Comparison of ENCODE assay signal across 8 cellular contexts in the genomic region with DNA sequence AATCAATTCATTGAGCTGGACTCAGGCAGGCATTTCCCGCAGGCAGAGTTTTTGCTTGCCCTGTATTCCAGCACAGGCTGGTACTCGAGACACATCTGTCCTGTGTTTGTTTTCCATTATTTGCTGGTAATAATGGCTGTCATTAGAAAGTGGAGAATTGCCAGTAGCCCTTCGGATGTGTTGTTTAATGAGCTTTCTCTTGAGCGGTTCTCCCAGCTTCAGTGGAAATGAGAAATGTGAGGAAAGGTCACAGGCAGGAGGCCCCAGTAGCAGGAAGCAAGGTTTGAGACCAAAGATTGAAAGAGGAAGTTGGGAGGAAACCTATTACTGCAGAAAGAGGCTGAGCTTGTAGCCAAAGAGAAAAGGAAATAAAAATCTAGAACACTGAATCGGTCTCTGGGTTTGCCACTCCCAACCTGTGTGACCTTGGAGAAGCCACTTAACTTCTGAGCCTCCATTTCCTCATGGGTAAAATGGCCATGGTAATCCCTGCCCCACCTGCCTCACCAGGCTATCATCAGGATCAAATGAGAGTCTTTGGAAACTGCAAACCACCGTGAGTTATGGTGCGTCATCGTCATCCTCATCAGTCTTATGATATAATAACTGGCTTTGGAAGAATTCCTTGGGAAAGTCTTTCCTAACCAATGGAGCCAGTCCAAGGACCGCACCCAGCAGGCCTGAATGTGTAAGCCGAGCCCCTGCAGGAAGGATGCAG.
DNase-seq lines count a peak whose midpoint lies in the region; ATAC-seq and TF ChIP-seq lines count a peak whose summit lies in the region.

No MANE protein-coding gene starts in this region.

- peaks cover 40 to 54% (median 43%) of the 10 kb centered on the region in 3 donors for H3K4me1 Mint-ChIP-seq in IgD-negative memory B cell

- no peak for TF ChIP-seq CTCF in BJ (IDR thresholded peaks at IDR 0.05; ENCODE audit: insufficient read depth, low read depth, low read length)

- no peaks in the 10 kb centered on the region for H3K27me3 ChIP-seq in BJ (ENCODE audit: control insufficient read depth, insufficient read depth, low read length)

- H3K4me3 ChIP-seq in BJ (ENCODE audit: low read depth, low read length) = no peak overlapping the region

- peak overlapping the region; percentile 34 to 93 (median 41) for H3K27ac Mint-ChIP-seq in IgD-negative memory B cell

- DNase-seq in BJ (ENCODE audit: low read depth) = peak; percentile 77
- DNase-seq in epithelial cell of prostate (ENCODE audit: low read depth, low spot score) = peak; percentile 92
- DNase-seq in pons (ENCODE audit: low spot score) = peak; percentile 64
- DNase-seq in kidney glomerular epithelial cell (lab: John Stamatoyannopoulos, UW) = no peak
- DNase-seq in NK-92 (lab: John Stamatoyannopoulos, UW; ENCODE audit: unreplicated experiment) = no peak
- DNase-seq in cerebellar nuclear complex (lab: John Stamatoyannopoulos, UW) = no peak

- no peaks in the 10 kb centered on the region for H3K27me3 Mint-ChIP-seq in IgD-negative memory B cell

- peak; percentile 61 for ATAC-seq in SK-N-SH treated with all-trans-retinoic acid at 6 μM for 48 hours

- H3K36me3 ChIP-seq in BJ (ENCODE audit: control insufficient read depth, insufficient read depth, low read length) = peaks cover 5% of the 10 kb centered on the region

- CTCF ChIA-PET in BJ (lab: Yijun Ruan, JAX) = interaction anchor here (0.5 to 2.7 kb wide), 5 partner anchors 9 to 158 kb away, joined by 3 to 12 read pairs (median 5); no protein-coding TSS in a partner anchor

- peak overlapping the region; percentile 25 to 91 (median 74) for H3K4me3 Mint-ChIP-seq in IgD-negative memory B cell

- no peaks in the 10 kb centered on the region for H3K9me3 Mint-ChIP-seq in IgD-negative memory B cell

- POLR2A ChIA-PET in BJ (lab: Charles Lee) = no interaction called here

- H3K27ac ChIP-seq in epithelial cell of prostate = peak overlapping the region; percentile 97

- peaks cover 2% of the 10 kb centered on the region for H3K36me3 Mint-ChIP-seq in IgD-negative memory B cell

TF ChIP-seq in SK-N-SH treated with all-trans-retinoic acid at 6 μM for 48 hours, 23 proteins besides CTCF, POLR2A, EP300 and RAD21:
- TF ChIP-seq CSDC2 (CRISPR knock-in tag; IDR thresholded peaks at IDR 0.05) (no peak), ARNTL (CRISPR knock-in tag; IDR thresholded peaks at IDR 0.05; ENCODE audit: borderline replicate concordance, low read depth) (no peak), ISL1 (CRISPR knock-in tag; IDR thresholded peaks at IDR 0.05) (no peak), SNAI2 (CRISPR knock-in tag; IDR thresholded peaks at IDR 0.05) (no peak), ZC3H10 (CRISPR knock-in tag; IDR thresholded peaks at IDR 0.05) (no peak), TOX (CRISPR knock-in tag; IDR thresholded peaks at IDR 0.05; ENCODE audit: borderline replicate concordance) (no peak), TCF4 (CRISPR knock-in tag; IDR thresholded peaks at IDR 0.05; ENCODE audit: borderline replicate concordance) (no peak), ZNF8 (CRISPR knock-in tag; IDR thresholded peaks at IDR 0.05) (no peak), PPARA (CRISPR knock-in tag; IDR thresholded peaks at IDR 0.05; ENCODE audit: borderline replicate concordance) (no peak), ZNF70 (CRISPR knock-in tag; IDR thresholded peaks at IDR 0.05) (no peak), RARB (CRISPR knock-in tag; IDR thresholded peaks at IDR 0.05) (no peak), ZFP30 (CRISPR knock-in tag; IDR thresholded peaks at IDR 0.05) (no peak)
- TF ChIP-seq, protein P1, sequence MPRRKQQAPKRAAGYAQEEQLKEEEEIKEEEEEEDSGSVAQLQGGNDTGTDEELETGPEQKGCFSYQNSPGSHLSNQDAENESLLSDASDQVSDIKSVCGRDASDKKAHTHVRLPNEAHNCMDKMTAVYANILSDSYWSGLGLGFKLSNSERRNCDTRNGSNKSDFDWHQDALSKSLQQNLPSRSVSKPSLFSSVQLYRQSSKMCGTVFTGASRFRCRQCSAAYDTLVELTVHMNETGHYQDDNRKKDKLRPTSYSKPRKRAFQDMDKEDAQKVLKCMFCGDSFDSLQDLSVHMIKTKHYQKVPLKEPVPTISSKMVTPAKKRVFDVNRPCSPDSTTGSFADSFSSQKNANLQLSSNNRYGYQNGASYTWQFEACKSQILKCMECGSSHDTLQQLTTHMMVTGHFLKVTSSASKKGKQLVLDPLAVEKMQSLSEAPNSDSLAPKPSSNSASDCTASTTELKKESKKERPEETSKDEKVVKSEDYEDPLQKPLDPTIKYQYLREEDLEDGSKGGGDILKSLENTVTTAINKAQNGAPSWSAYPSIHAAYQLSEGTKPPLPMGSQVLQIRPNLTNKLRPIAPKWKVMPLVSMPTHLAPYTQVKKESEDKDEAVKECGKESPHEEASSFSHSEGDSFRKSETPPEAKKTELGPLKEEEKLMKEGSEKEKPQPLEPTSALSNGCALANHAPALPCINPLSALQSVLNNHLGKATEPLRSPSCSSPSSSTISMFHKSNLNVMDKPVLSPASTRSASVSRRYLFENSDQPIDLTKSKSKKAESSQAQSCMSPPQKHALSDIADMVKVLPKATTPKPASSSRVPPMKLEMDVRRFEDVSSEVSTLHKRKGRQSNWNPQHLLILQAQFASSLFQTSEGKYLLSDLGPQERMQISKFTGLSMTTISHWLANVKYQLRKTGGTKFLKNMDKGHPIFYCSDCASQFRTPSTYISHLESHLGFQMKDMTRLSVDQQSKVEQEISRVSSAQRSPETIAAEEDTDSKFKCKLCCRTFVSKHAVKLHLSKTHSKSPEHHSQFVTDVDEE (CRISPR knock-in tag; IDR thresholded peaks at IDR 0.05) = no peak
- TF ChIP-seq, protein P2, sequence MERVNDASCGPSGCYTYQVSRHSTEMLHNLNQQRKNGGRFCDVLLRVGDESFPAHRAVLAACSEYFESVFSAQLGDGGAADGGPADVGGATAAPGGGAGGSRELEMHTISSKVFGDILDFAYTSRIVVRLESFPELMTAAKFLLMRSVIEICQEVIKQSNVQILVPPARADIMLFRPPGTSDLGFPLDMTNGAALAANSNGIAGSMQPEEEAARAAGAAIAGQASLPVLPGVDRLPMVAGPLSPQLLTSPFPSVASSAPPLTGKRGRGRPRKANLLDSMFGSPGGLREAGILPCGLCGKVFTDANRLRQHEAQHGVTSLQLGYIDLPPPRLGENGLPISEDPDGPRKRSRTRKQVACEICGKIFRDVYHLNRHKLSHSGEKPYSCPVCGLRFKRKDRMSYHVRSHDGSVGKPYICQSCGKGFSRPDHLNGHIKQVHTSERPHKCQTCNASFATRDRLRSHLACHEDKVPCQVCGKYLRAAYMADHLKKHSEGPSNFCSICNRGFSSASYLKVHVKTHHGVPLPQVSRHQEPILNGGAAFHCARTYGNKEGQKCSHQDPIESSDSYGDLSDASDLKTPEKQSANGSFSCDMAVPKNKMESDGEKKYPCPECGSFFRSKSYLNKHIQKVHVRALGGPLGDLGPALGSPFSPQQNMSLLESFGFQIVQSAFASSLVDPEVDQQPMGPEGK (CRISPR knock-in tag; IDR thresholded peaks at IDR 0.05; ENCODE audit: borderline replicate concordance) = no peak
- TF ChIP-seq, protein P3, sequence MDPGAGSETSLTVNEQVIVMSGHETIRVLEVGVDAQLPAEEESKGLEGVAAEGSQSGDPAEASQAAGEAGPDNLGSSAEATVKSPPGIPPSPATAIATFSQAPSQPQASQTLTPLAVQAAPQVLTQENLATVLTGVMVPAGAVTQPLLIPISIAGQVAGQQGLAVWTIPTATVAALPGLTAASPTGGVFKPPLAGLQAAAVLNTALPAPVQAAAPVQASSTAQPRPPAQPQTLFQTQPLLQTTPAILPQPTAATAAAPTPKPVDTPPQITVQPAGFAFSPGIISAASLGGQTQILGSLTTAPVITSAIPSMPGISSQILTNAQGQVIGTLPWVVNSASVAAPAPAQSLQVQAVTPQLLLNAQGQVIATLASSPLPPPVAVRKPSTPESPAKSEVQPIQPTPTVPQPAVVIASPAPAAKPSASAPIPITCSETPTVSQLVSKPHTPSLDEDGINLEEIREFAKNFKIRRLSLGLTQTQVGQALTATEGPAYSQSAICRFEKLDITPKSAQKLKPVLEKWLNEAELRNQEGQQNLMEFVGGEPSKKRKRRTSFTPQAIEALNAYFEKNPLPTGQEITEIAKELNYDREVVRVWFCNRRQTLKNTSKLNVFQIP (CRISPR knock-in tag; IDR thresholded peaks at IDR 0.05; ENCODE audit: borderline replicate concordance, low read depth) = no peak
- TF ChIP-seq, protein P4, sequence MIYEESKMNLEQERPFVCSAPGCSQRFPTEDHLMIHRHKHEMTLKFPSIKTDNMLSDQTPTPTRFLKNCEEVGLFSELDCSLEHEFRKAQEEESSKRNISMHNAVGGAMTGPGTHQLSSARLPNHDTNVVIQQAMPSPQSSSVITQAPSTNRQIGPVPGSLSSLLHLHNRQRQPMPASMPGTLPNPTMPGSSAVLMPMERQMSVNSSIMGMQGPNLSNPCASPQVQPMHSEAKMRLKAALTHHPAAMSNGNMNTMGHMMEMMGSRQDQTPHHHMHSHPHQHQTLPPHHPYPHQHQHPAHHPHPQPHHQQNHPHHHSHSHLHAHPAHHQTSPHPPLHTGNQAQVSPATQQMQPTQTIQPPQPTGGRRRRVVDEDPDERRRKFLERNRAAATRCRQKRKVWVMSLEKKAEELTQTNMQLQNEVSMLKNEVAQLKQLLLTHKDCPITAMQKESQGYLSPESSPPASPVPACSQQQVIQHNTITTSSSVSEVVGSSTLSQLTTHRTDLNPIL (CRISPR knock-in tag; IDR thresholded peaks at IDR 0.05; ENCODE audit: low read depth) = no peak

Comparison
In these comparisons a context has a peak if more than half of its experiments do, and no peak if none do; other contexts are left out.
1. DNase-seq: peak in BJ (single experiment), epithelial cell of prostate (single experiment) and pons (single experiment); none in kidney glomerular epithelial cell (single experiment), NK-92 (single experiment) and cerebellar nuclear complex (0 of 2).